Comparison of ENCODE assay signal across 1 cellular context in genomic region chr5:104352954-104353353, GRCh38.
TF ChIP-seq lines count a peak whose summit lies in the region.

No MANE protein-coding gene starts in this region.

TF ChIP-seq in HCT116, 20 proteins besides CTCF, POLR2A, EP300 and RAD21 (continued from another document):
- no peak for TF ChIP-seq REST (IDR thresholded peaks at IDR 0.05; ENCODE audit: low read depth)
- TF ChIP-seq CBX3 (IDR thresholded peaks at IDR 0.05; ENCODE audit: low read depth): no peak
- TF ChIP-seq CEBPB (IDR thresholded peaks at IDR 0.05; ENCODE audit: low read depth): no peak
- TF ChIP-seq JUND (IDR thresholded peaks at IDR 0.05): no peak
